In genomic region chr14:103549361-103550311, GRCh38 we compare ENCODE assay signal across 14 cellular contexts. TPM values are rescaled to one million over a fixed set of nuclear protein-coding genes. Genes with fewer than 3 reads are reported as not detected.
DNase-seq lines count a peak whose midpoint lies in the region; ATAC-seq, FAIRE-seq and TF ChIP-seq lines count a peak whose summit lies in the region.
"Had no signal": no experiment of that assay in that cellular context is flagged by ENCODE, and none has a peak within 500 bp of the region (broad histone marks: within the 10 kb centered on the region; RNA-seq: fewer than 3 reads in every experiment).

No MANE protein-coding gene starts in this region.

- peaks cover 4% of the 10 kb centered on the region for H3K4me1 Mint-ChIP-seq in endothelial cell (ENCODE audit: unreplicated experiment)

- TF ChIP-seq CTCF in heart right ventricle (IDR thresholded peaks at IDR 0.05) (peak in 2 of 9 donors; percentile 10 to 13), pancreas (IDR thresholded peaks at IDR 0.05) (no peak), endothelial cell (IDR thresholded peaks at IDR 0.05; ENCODE audit: unreplicated experiment) (no peak)

- no peaks in the 10 kb centered on the region for H3K36me3 ChIP-seq in SK-N-MC (ENCODE audit: insufficient read depth, low read length)
- H3K36me3 ChIP-seq in heart right ventricle, result peaks cover 0 to under 1% (median 0%) of the 10 kb centered on the region in 9 donors
- no peaks in the 10 kb centered on the region for H3K36me3 ChIP-seq in pancreas

- H3K9me3 ChIP-seq in SK-N-MC (ENCODE audit: low read depth, low read length) (no peaks in the 10 kb centered on the region), heart right ventricle (no peaks in the 10 kb centered on the region), pancreas (no peaks in the 10 kb centered on the region)

- peaks cover 14% of the 10 kb centered on the region for H3K27me3 Mint-ChIP-seq in endothelial cell (ENCODE audit: unreplicated experiment)
- H3K27me3 Mint-ChIP-seq: activated CD8-positive, alpha-beta memory T cell treated with anti-CD3 and anti-CD28 coated beads, Interleukin-2, amount 10 ng/mL, durations not matched to agents 7 days and 5 days; central memory CD8-positive, alpha-beta T cell; IgD-negative memory B cell had no signal

- 80 to 83% methylated on average over 30 of the region's 30 CpGs for WGBS in heart right ventricle, 2 donors
- WGBS in pancreas, 2 donors, result 60 to 70% methylated on average over 29 to 30 of the region's 30 CpGs

- peak in 7 of 8 donors; percentile 2 to 41 (median 18) for ATAC-seq in heart right ventricle
- peak in 3 of 4 donors; percentile 39 to 65 (median 47) for ATAC-seq in pancreas
- ATAC-seq in GM19467 (IDR thresholded peaks at IDR 0.05; ENCODE audit: unreplicated experiment), result no peak
- ATAC-seq: activated CD8-positive, alpha-beta memory T cell treated with anti-CD3 and anti-CD28 coated beads, Interleukin-2, amount 10 ng/mL, durations not matched to agents 7 days and 5 days had no signal

- no peak overlapping the region for H3K4me3 Mint-ChIP-seq in endothelial cell (ENCODE audit: unreplicated experiment)
- H3K4me3 Mint-ChIP-seq: activated CD8-positive, alpha-beta memory T cell treated with anti-CD3 and anti-CD28 coated beads, Interleukin-2, amount 10 ng/mL, durations not matched to agents 7 days and 5 days; central memory CD8-positive, alpha-beta T cell; IgD-negative memory B cell had no signal

- H3K27ac Mint-ChIP-seq in endothelial cell (ENCODE audit: unreplicated experiment), result no peak overlapping the region
- H3K27ac Mint-ChIP-seq: activated CD8-positive, alpha-beta memory T cell treated with anti-CD3 and anti-CD28 coated beads, Interleukin-2, amount 10 ng/mL, durations not matched to agents 7 days and 5 days; IgD-negative memory B cell had no signal

- H3K36me3 Mint-ChIP-seq in endothelial cell (ENCODE audit: low read depth, unreplicated experiment), result peaks cover under 1% of the 10 kb centered on the region
- H3K36me3 Mint-ChIP-seq: activated CD8-positive, alpha-beta memory T cell treated with anti-CD3 and anti-CD28 coated beads, Interleukin-2, amount 10 ng/mL, durations not matched to agents 7 days and 5 days; IgD-negative memory B cell had no signal

- no peak for FAIRE-seq in pancreas (lab: Jason Lieb, UNC)

- DNase-seq in Ammon's horn (ENCODE audit: low spot score), result peak; percentile 93
- DNase-seq in SK-N-MC (ENCODE audit: low read depth, low spot score), result no peak
- peak; percentile 59 to 63 for DNase-seq in heart right ventricle
- DNase-seq in pancreas, result peak in 4 of 6 donors; percentile 37 to 78 (median 60)
- DNase-seq in endothelial cell (ENCODE audit: low spot score), result no peak
- no peak for DNase-seq in NCI-H187 (lab: John Stamatoyannopoulos, UW)
- DNase-seq in NCI-H2171 treated with DMSO at 0.1 percent for 48 hours (lab: John Stamatoyannopoulos, UW), result no peak
- DNase-seq: activated CD8-positive, alpha-beta memory T cell treated with anti-CD3 and anti-CD28 coated beads, Interleukin-2, amount 10 ng/mL, durations not matched to agents 7 days and 5 days; foreskin melanocyte; NCI-H226; T-helper 1 cell had no signal

- H3K4me3 ChIP-seq in SK-N-MC, result no peak overlapping the region
- H3K4me3 ChIP-seq in heart right ventricle, result no peak overlapping the region
- no peak overlapping the region for H3K4me3 ChIP-seq in pancreas

- no peak overlapping the region for H3K9ac ChIP-seq in SK-N-MC (ENCODE audit: insufficient read length)

- 0 out of 2 replicates have a peak overlapping the region, but pooled peaks have one; percentile 2 for H3K27ac ChIP-seq in SK-N-MC
- H3K27ac ChIP-seq in heart right ventricle, result peak overlapping the region in 8 of 10 donors; percentile 83 to 95 (median 88)
- H3K27ac ChIP-seq in pancreas, result peak overlapping the region; percentile 51 to 73 (median 62)

- H3K4me1 ChIP-seq in heart right ventricle (peaks cover 21 to 81% (median 55%) of the 10 kb centered on the region in 9 donors), pancreas (peaks cover 0 to 11% (median 3%) of the 10 kb centered on the region in 3 donors)

- no peaks in the 10 kb centered on the region for H3K9me3 Mint-ChIP-seq in endothelial cell (ENCODE audit: unreplicated experiment)
- H3K9me3 Mint-ChIP-seq: central memory CD8-positive, alpha-beta T cell; IgD-negative memory B cell had no signal

- intact Hi-C loops in heart right ventricle (cut with DNase I), result loop anchor here in 7 of 10 donors (5.0 kb wide), 1 partner anchor 47 kb away; no protein-coding TSS in a partner anchor
- intact Hi-C loops in pancreas (cut with DNase I), result loop anchor here in 1 of 3 donors (5.0 to 10.0 kb wide), 2 partner anchors 32 to 55 kb away; no protein-coding TSS in a partner anchor

- H3K27me3 ChIP-seq in heart right ventricle (no peaks in the 10 kb centered on the region), pancreas (no peaks in the 10 kb centered on the region)

RNA-seq across cellular contexts. Expression of gene BAG5, which starts 12.8 kb away (rescaled TPM):
- 10 to 100 TPM; 14.0 to 19.7 (median 16.8) TPM for total RNA-seq in heart right ventricle
- 1 to 10 TPM; 5.0 to 9.9 TPM for polyA plus RNA-seq in heart right ventricle
- 10 to 100 TPM in 3 of 6 donors, 1 to 10 TPM in 3; 6.4 to 13.4 (median 10.0) TPM for total RNA-seq in pancreas
- polyA plus RNA-seq in pancreas, result 1 to 10 TPM; 3.6 to 8.5 TPM
- total RNA-seq in endothelial cell (ENCODE audit: unreplicated experiment), result 39.9 TPM

RNA-seq across cellular contexts. Expression of gene COA8, which starts 13.1 kb away (rescaled TPM):
- total RNA-seq in heart right ventricle (10 to 100 TPM; 33.3 to 53.9 (median 40.3) TPM), pancreas (10 to 100 TPM; 17.0 to 28.7 (median 23.9) TPM), endothelial cell (ENCODE audit: unreplicated experiment) (45.2 TPM)
- polyA plus RNA-seq in heart right ventricle (100 to 1,000 TPM in 1 of 2 donors, 10 to 100 TPM in 1; 51.6 to 141 TPM), pancreas (10 to 100 TPM; 28.0 to 31.7 TPM)

RNA-seq across cellular contexts. Expression of gene TRMT61A, which starts 20.6 kb away (rescaled TPM):
- 1 to 10 TPM; 2.9 to 7.5 (median 3.8) TPM for total RNA-seq in heart right ventricle
- polyA plus RNA-seq in heart right ventricle, result 10 to 100 TPM in 1 of 2 donors, 1 to 10 TPM in 1; 8.6 to 14.7 TPM
- total RNA-seq in pancreas, result 10 to 100 TPM in 1 of 6 donors, 1 to 10 TPM in 5; 3.3 to 10.4 (median 6.3) TPM
- polyA plus RNA-seq in pancreas, result 10 to 100 TPM; 13.2 to 16.1 TPM
- total RNA-seq in endothelial cell (ENCODE audit: unreplicated experiment), result 6.1 TPM

RNA-seq across cellular contexts. Expression of gene CKB, which starts 27.0 kb away (rescaled TPM):
- total RNA-seq in heart right ventricle, result 100 to 1,000 TPM; 273 to 896 (median 534) TPM
- polyA plus RNA-seq in heart right ventricle, result 1,000 to 10,000 TPM in 1 of 2 donors, 100 to 1,000 TPM in 1; 717 to 1,062 TPM
- total RNA-seq in pancreas, result 10 to 100 TPM; 17.8 to 52.9 (median 40.1) TPM
- polyA plus RNA-seq in pancreas, result 100 to 1,000 TPM; 140 to 264 TPM
- 23.1 TPM for total RNA-seq in endothelial cell (ENCODE audit: unreplicated experiment)

Comparison
In these comparisons a context has a peak if more than half of its experiments do, and no peak if none do; other contexts are left out.
1. DNase-seq: peak in Ammon's horn (single experiment), heart right ventricle (2 of 2) and pancreas (4 of 6); none in SK-N-MC (single experiment), endothelial cell (single experiment), NCI-H187 (0 of 2) and NCI-H2171 treated with DMSO at 0.1 percent for 48 hours (single experiment).
2. H3K27ac ChIP-seq: peak in every context shown above with its lines; median percentile 88 in heart right ventricle; 62 in pancreas; 2 in SK-N-MC.